Comparison of ENCODE assay signal across 9 cellular contexts in the genomic region with DNA sequence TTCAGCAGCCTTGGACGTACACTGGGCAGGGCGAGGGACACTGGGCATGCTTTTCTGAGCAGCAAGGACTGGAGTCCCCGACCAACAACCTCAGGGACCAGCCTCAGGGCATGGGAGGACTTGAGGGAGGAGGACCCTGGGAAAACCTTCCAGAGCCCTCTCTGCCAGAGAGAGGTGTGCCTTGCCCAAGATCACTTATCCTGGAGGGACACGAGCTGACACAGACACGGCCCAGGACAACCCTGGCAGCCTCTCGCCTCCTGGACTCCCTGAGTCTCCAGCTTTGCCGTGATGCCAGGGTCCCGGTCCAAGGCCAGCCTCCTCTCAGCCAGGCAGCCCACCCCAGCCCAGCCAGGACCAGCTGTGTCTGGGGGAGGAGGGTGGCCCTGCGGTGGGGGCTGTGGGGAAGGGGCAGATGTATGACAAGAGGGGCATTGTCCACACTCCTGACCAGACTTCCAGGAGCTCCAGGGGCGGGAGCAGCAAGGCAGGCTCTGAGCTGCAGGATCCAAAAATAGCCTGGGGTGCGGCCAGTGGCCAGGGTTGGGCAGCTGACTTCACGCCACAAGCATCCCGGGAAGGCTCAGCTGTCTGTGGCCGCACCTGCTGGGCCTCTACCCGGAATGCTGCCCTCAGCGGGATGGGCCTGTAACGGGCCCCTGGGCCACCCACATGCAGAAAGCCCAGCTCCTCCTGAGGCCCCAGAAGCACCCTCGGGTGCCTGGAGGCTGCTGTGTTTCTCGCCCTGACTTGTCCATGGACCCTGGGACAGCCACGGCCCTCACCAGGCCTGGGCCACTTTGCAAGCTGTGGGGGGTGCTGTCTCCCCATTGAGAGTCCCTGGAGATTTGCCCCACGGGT.
DNase-seq lines count a peak whose midpoint lies in the region; ATAC-seq, FAIRE-seq and TF ChIP-seq lines count a peak whose summit lies in the region.
"Had no signal": no experiment of that assay in that cellular context is flagged by ENCODE, and none has a peak within 500 bp of the region (broad histone marks: within the 10 kb centered on the region; RNA-seq: fewer than 3 reads in every experiment).

No MANE protein-coding gene starts in this region.

- H3K36me3 Mint-ChIP-seq in nephron progenitor cell (ENCODE audit: low read depth): no peaks in the 10 kb centered on the region

- FAIRE-seq in RCC 7860 (lab: Jason Lieb, UNC): peak; percentile 61

- H3K4me1 Mint-ChIP-seq in nephron progenitor cell: peaks cover 49% of the 10 kb centered on the region

- peaks cover 5% of the 10 kb centered on the region for H3K27me3 Mint-ChIP-seq in nephron progenitor cell (ENCODE audit: low read depth, poor library complexity)
- H3K27me3 Mint-ChIP-seq: CD4-positive, alpha-beta T cell had no signal

- H3K9me3 Mint-ChIP-seq in nephron progenitor cell: no peaks in the 10 kb centered on the region
- H3K9me3 Mint-ChIP-seq: CD4-positive, alpha-beta T cell had no signal

- no peak for ATAC-seq in GM21367 (IDR thresholded peaks at IDR 0.05; ENCODE audit: unreplicated experiment)
- ATAC-seq in GM21529 (IDR thresholded peaks at IDR 0.05; ENCODE audit: unreplicated experiment): no peak

- TF ChIP-seq CTCF in nephron progenitor cell (IDR thresholded peaks at IDR 0.05): no peak
- TF ChIP-seq CTCF in GM13977 (IDR thresholded peaks at IDR 0.05; ENCODE audit: extremely low read depth, insufficient read depth, missing control alignments): no peak

- DNase-seq in ACHN (peak; percentile 94), RCC 7860 (ENCODE audit: low spot score) (peak; percentile 81), fibroblast of peridontal ligament (ENCODE audit: extremely low read depth) (peak; percentile 76), nephron progenitor cell (no peak), GM13977 (ENCODE audit: low spot score) (no peak), NCI-H510A treated with DMSO at 0.1 percent for 48 hours (lab: John Stamatoyannopoulos, UW) (no peak)
- DNase-seq: CD4-positive, alpha-beta T cell had no signal

- no peak overlapping the region for H3K4me3 Mint-ChIP-seq in nephron progenitor cell
- H3K4me3 Mint-ChIP-seq: CD4-positive, alpha-beta T cell had no signal

- in situ Hi-C loops in ACHN (cut with HindIII; ENCODE audit: low pct_ligation_motif_present, low pct_unique_long_range_greater_than_20kb, low sequenced_read_pairs) (no loop called here), GM13977 (cut with MboI; ENCODE audit: low pct_unique_long_range_greater_than_20kb, low sequenced_read_pairs, unreplicated experiment) (no loop called here)

- H3K27ac Mint-ChIP-seq in nephron progenitor cell: peak overlapping the region; percentile 16
- H3K27ac Mint-ChIP-seq: CD4-positive, alpha-beta T cell had no signal

Comparison
In these comparisons a context has a peak if more than half of its experiments do, and no peak if none do; other contexts are left out.
1. DNase-seq: peak in ACHN (single experiment), RCC 7860 (single experiment) and fibroblast of peridontal ligament (single experiment); none in nephron progenitor cell (single experiment), GM13977 (single experiment) and NCI-H510A treated with DMSO at 0.1 percent for 48 hours (single experiment).